In genomic region chr12:19303496-19303895, GRCh38 we compare ENCODE assay signal across 29 cellular contexts.
"Had no signal": no experiment of that assay in that cellular context is flagged by ENCODE, and none has a peak within 500 bp of the region (broad histone marks: within the 10 kb centered on the region; RNA-seq: fewer than 3 reads in every experiment).

No MANE protein-coding gene starts in this region.

- H3K27me3 Mint-ChIP-seq: naive thymus-derived CD8-positive, alpha-beta T cell; natural killer cell treated with Interleukin-12 subunit alpha and Interleukin-12 subunit beta and Interleukin-15 and Interleukin-18, amount 100 ng/mL, for 72 hours; progenitor cell of endocrine pancreas; stimulated activated memory B cell treated with anti-CD40 and anti-IgM and Interleukin-4, amounts not matched to agents 10 μg/mL and 1 μg/mL and 100 μg/mL, for 72 hours; stimulated activated naive CD8-positive, alpha-beta T cell treated with anti-CD3 and anti-CD28 coated beads, Interleukin-15, amount 100 ng/mL, for 72 hours; type B pancreatic cell had no signal

- H3K9ac ChIP-seq: parathyroid adenoma had no signal

- H3K27ac ChIP-seq: ovary, parathyroid adenoma, psoas muscle, right lobe of liver, sigmoid colon, suprapubic skin, testis, tibial artery, transverse colon, upper lobe of right lung, uterus had no signal

- H3K27me3 ChIP-seq: ovary, right lobe of liver, sigmoid colon, suprapubic skin, testis, tibial artery, transverse colon, upper lobe of right lung, uterus had no signal

- H3K36me3 Mint-ChIP-seq: naive thymus-derived CD8-positive, alpha-beta T cell; natural killer cell treated with Interleukin-12 subunit alpha and Interleukin-12 subunit beta and Interleukin-15 and Interleukin-18, amount 100 ng/mL, for 72 hours; stimulated activated memory B cell treated with anti-CD40 and anti-IgM and Interleukin-4, amounts not matched to agents 10 μg/mL and 1 μg/mL and 100 μg/mL, for 72 hours had no signal

- DNase-seq: naive thymus-derived CD8-positive, alpha-beta T cell; nephron progenitor cell; occipital lobe; ovary; psoas muscle; right cardiac atrium; right lobe of liver; sigmoid colon; small intestine; stimulated activated CD4-positive, alpha-beta T cell treated with anti-CD3 and anti-CD28 coated beads, Interleukin-15, amount 100 ng/mL, for 24 hours; stimulated activated CD4-positive, alpha-beta T cell treated with anti-CD3 and anti-CD28 coated beads, Interleukin-4, amount 100 ng/mL, for 1 hour; stimulated activated CD4-positive, alpha-beta T cell treated with anti-CD3 and anti-CD28 coated beads, Interleukin-4, amount 100 ng/mL, for 4 hours; stimulated activated CD8-positive, alpha-beta memory T cell treated with anti-CD3 and anti-CD28 coated beads, Interleukin-4, amount 100 ng/mL, for 48 hours; stimulated activated naive CD4-positive, alpha-beta T cell; stimulated activated naive CD8-positive, alpha-beta T cell treated with anti-CD3 and anti-CD28 coated beads, Interleukin-15, amount 100 ng/mL, for 72 hours; stimulated activated naive CD8-positive, alpha-beta T cell treated with anti-CD3 and anti-CD28 coated beads, Interleukin-15, Interleukin-2, amounts not matched to agents 100 U/mL and 50 U/mL, for 24 hours; substantia nigra; testis; tibial artery; transverse colon; upper lobe of right lung; uterus had no signal

- H3K9me3 Mint-ChIP-seq: naive thymus-derived CD8-positive, alpha-beta T cell; natural killer cell treated with Interleukin-12 subunit alpha and Interleukin-12 subunit beta and Interleukin-15 and Interleukin-18, amount 100 ng/mL, for 72 hours; neural crest cell; stimulated activated memory B cell treated with anti-CD40 and anti-IgM and Interleukin-4, amounts not matched to agents 10 μg/mL and 1 μg/mL and 100 μg/mL, for 72 hours; stimulated activated naive CD8-positive, alpha-beta T cell treated with anti-CD3 and anti-CD28 coated beads, Interleukin-15, amount 100 ng/mL, for 72 hours; type B pancreatic cell had no signal

- H3K4me3 Mint-ChIP-seq: naive thymus-derived CD8-positive, alpha-beta T cell; natural killer cell treated with Interleukin-12 subunit alpha and Interleukin-12 subunit beta and Interleukin-15 and Interleukin-18, amount 100 ng/mL, for 72 hours; nephron progenitor cell; neural crest cell; stimulated activated memory B cell treated with anti-CD40 and anti-IgM and Interleukin-4, amounts not matched to agents 10 μg/mL and 1 μg/mL and 100 μg/mL, for 72 hours; stimulated activated naive CD8-positive, alpha-beta T cell treated with anti-CD3 and anti-CD28 coated beads, Interleukin-15, amount 100 ng/mL, for 72 hours; type B pancreatic cell had no signal

- H2AFZ ChIP-seq: parathyroid adenoma had no signal

- FAIRE-seq: small intestine had no signal

- H3K27ac Mint-ChIP-seq: naive thymus-derived CD8-positive, alpha-beta T cell; natural killer cell treated with Interleukin-12 subunit alpha and Interleukin-12 subunit beta and Interleukin-15 and Interleukin-18, amount 100 ng/mL, for 72 hours; nephron progenitor cell; progenitor cell of endocrine pancreas; stimulated activated memory B cell treated with anti-CD40 and anti-IgM and Interleukin-4, amounts not matched to agents 10 μg/mL and 1 μg/mL and 100 μg/mL, for 72 hours; stimulated activated naive CD8-positive, alpha-beta T cell treated with anti-CD3 and anti-CD28 coated beads, Interleukin-15, amount 100 ng/mL, for 72 hours; type B pancreatic cell had no signal

- H3K9me3 ChIP-seq: ovary, psoas muscle, right lobe of liver, sigmoid colon, suprapubic skin, testis, tibial artery, transverse colon, upper lobe of right lung, uterus had no signal

- H3K4me1 ChIP-seq: psoas muscle, sigmoid colon, testis, transverse colon, uterus had no signal

- H3K4me3 ChIP-seq: ovary, psoas muscle, right lobe of liver, sigmoid colon, suprapubic skin, testis, tibial artery, transverse colon, upper lobe of right lung, uterus had no signal

- H3K36me3 ChIP-seq: ovary, right lobe of liver, sigmoid colon, transverse colon, upper lobe of right lung, uterus had no signal

- ATAC-seq: naive thymus-derived CD8-positive, alpha-beta T cell; natural killer cell treated with Interleukin-12 subunit alpha and Interleukin-12 subunit beta and Interleukin-15 and Interleukin-18, amount 100 ng/mL, for 72 hours; psoas muscle; right cardiac atrium; stimulated activated memory B cell treated with anti-CD40 and anti-IgM and Interleukin-4, amounts not matched to agents 10 μg/mL and 1 μg/mL and 100 μg/mL, for 72 hours; stimulated activated naive CD8-positive, alpha-beta T cell treated with anti-CD3 and anti-CD28 coated beads, Interleukin-15, amount 100 ng/mL, for 72 hours; stimulated activated naive CD8-positive, alpha-beta T cell treated with anti-CD3 and anti-CD28 coated beads, Interleukin-15, Interleukin-2, amounts not matched to agents 100 U/mL and 50 U/mL, for 24 hours; upper lobe of right lung had no signal

- H3K79me2 ChIP-seq: parathyroid adenoma had no signal

- H3K4me1 Mint-ChIP-seq: naive thymus-derived CD8-positive, alpha-beta T cell; nephron progenitor cell; stimulated activated memory B cell treated with anti-CD40 and anti-IgM and Interleukin-4, amounts not matched to agents 10 μg/mL and 1 μg/mL and 100 μg/mL, for 72 hours; stimulated activated naive CD8-positive, alpha-beta T cell treated with anti-CD3 and anti-CD28 coated beads, Interleukin-15, amount 100 ng/mL, for 72 hours had no signal
